In the genomic region with DNA sequence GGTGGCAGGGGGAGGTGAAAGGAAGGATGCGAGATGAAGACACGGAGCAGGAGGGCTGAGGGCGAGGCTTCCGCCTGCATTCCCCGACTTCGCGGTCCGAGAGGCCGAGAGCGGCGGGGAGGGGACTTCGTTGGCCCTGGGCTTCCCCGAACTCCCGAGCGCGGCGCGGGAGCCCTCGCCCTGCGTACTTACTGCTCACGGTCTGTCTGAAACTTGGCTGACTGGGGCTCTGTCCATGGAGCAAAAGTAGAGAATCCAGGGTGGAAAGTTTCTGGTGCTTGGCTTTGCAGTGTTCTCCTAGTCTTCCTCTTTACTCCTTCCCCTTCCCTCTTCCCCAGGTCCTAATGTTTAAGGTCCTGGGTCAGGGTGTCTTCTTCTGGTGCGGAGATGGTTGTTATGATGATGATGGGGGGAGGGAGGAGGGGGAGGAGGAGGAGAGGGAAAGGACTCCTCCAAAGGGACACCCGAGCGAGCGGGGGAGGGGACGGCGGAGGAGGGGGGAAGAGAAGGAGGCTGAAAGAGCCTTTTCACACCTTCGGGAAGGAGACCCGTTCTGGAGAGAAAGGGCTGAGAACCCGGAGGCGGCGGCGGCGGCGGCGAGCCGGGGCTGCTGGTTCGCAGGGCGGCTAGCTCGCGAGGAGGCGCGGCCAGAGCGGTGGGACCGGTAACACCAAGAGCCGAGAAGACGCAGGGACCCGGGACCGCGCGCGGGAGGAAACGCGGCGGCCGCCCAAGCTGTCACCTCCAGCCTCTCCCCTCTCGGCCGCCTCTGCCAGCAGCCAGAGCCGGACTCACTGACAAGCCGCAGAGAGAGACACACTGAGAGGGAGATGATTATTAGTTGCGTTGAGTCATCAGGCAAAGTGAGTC, we compare ENCODE assay signal across 8 cellular contexts. TPM values are rescaled to one million over a fixed set of nuclear protein-coding genes. Genes with fewer than 3 reads are reported as not detected.
DNase-seq lines count a peak whose midpoint lies in the region; ATAC-seq, FAIRE-seq and TF ChIP-seq lines count a peak whose summit lies in the region.

A gene (minus strand): TSS at position 793 of the 870 bp plus-strand sequence. CDS start 1,902 bp downstream, outside the sequence.

- peaks cover 0 to 18% (median 13%) of the 10 kb centered on the region in 8 donors for H3K9me3 Mint-ChIP-seq in CD4-positive, alpha-beta memory T cell
- no peaks in the 10 kb centered on the region; a peak in 1 of 5 replicates for H3K9me3 Mint-ChIP-seq in H9
- H3K9me3 Mint-ChIP-seq in memory B cell: peaks cover 2% of the 10 kb centered on the region

- H3K4me2 ChIP-seq in H9 (ENCODE audit: insufficient read depth, insufficient read length, low read length) (peak within 1 kb of the TSS; percentile 92), PC-9 (peak within 1 kb of the TSS; percentile 100)

- peaks cover 39 to 45% of the 10 kb centered on the region in 2 donors for H3K27me3 Mint-ChIP-seq in CD4-positive, alpha-beta memory T cell
- H3K27me3 Mint-ChIP-seq in H9 (ENCODE audit: low read depth): peaks cover 42% of the 10 kb centered on the region
- H3K27me3 Mint-ChIP-seq in memory B cell: peaks cover 15% of the 10 kb centered on the region

- peaks cover 0 to 9% of the 10 kb centered on the region in 2 donors for H3K36me3 Mint-ChIP-seq in CD4-positive, alpha-beta memory T cell
- H3K36me3 Mint-ChIP-seq in H9 (ENCODE audit: insufficient read depth in 1 of 3, low read depth in 3 of 3): peaks cover 0 to 1% (median 0%) of the 10 kb centered on the region in 3 experiments; a peak in 2 of 7 replicates
- H3K36me3 Mint-ChIP-seq in memory B cell: peaks cover 1% of the 10 kb centered on the region

- TF ChIP-seq POLR2A in transverse colon (IDR thresholded peaks at IDR 0.05): no peak

- H4K20me1 ChIP-seq in H9 (ENCODE audit: control insufficient read depth, insufficient read depth, insufficient read length) (no peaks in the 10 kb centered on the region), PC-9 (ENCODE audit: insufficient read depth) (no peaks in the 10 kb centered on the region)

- no peak within 1 kb of the TSS for H3T11ph ChIP-seq in H9 (ENCODE audit: low read length)

- H2BK20ac ChIP-seq in H9 (ENCODE audit: low read depth, low read length, poor library complexity, severe bottlenecking): no peak within 1 kb of the TSS

- peak within 1 kb of the TSS; percentile 71 to 84 (median 78) for H3K4me3 Mint-ChIP-seq in CD4-positive, alpha-beta memory T cell
- H3K4me3 Mint-ChIP-seq in H9 (peak within 1 kb of the TSS; percentile 86 to 95), memory B cell (peak within 1 kb of the TSS; percentile 80)

- H2BK12ac ChIP-seq in H9 (ENCODE audit: insufficient read length, low read depth, low read length): no peak within 1 kb of the TSS

- 0 out of 2 replicates have a peak, but pooled peaks cover 8% of the 10 kb centered on the region for H3F3A ChIP-seq in PC-9 (ENCODE audit: insufficient read depth, low read depth)

- no peak for ATAC-seq in memory B cell (ENCODE audit: low read depth)
- ATAC-seq in GM19023 (IDR thresholded peaks at IDR 0.05; ENCODE audit: unreplicated experiment): no peak

- no peak within 1 kb of the TSS for H3K56ac ChIP-seq in H9 (ENCODE audit: insufficient read length, low read depth, low read length)

- CTCF ChIA-PET in CD4-positive, alpha-beta memory T cell (lab: Charles Lee; ENCODE audit: partially characterized antibody): no interaction called here
- CTCF ChIA-PET in PC-9 (lab: Charles Lee): no interaction called here

- H3K27ac Mint-ChIP-seq in CD4-positive, alpha-beta memory T cell: peak within 1 kb of the TSS in 3 of 7 donors; percentile 41 to 76 (median 68)
- 0 out of 7 replicates have a peak within 1 kb of the TSS, but pooled peaks of 1 of the 3 experiments have one; percentile 63 for H3K27ac Mint-ChIP-seq in H9
- H3K27ac Mint-ChIP-seq in memory B cell: peak within 1 kb of the TSS; percentile 74

- peaks cover 61% of the 10 kb centered on the region for H3K27me3 ChIP-seq in CD4-positive, alpha-beta memory T cell (ENCODE audit: insufficient read depth, low read length)
- peaks cover 9% of the 10 kb centered on the region; the same call in 1 of the 2 replicates for H3K27me3 ChIP-seq in H9 (ENCODE audit: insufficient read depth, low read length)
- no peaks in the 10 kb centered on the region for H3K27me3 ChIP-seq in PC-9 (ENCODE audit: insufficient read depth, low read depth)
- H3K27me3 ChIP-seq in transverse colon: peaks cover 86% of the 10 kb centered on the region

- DNase-seq in CD4-positive, alpha-beta memory T cell: peak in 2 of 5 donors; percentile 21 to 33
- peak; percentile 72 for DNase-seq in H9
- DNase-seq in PC-9: peak; percentile 34 to 64
- DNase-seq in cerebellum (ENCODE audit: low spot score): no peak
- DNase-seq in memory B cell (ENCODE audit: low spot score in 2 of 2): peak in 1 of 2 donors; percentile 28
- peak; percentile 62 for DNase-seq in transverse colon
- DNase-seq in D721Med (ENCODE audit: insufficient read length, low spot score): no peak

- no peak within 1 kb of the TSS for H3K23ac ChIP-seq in H9 (ENCODE audit: insufficient read length, low read depth, low read length)

- peak within 1 kb of the TSS; percentile 26; the same call in 1 of the 2 replicates for H3K14ac ChIP-seq in H9 (ENCODE audit: insufficient read depth, low read length)

- TF ChIP-seq CTCF in H9 (conservative IDR thresholded peaks at IDR 0.05) (no peak), PC-9 (conservative IDR thresholded peaks at IDR 0.05) (no peak), transverse colon (IDR thresholded peaks at IDR 0.05) (no peak), D721Med (IDR thresholded peaks at IDR 0.05; ENCODE audit: insufficient read depth, missing control alignments) (no peak)

- no peak within 1 kb of the TSS for H2BK120ac ChIP-seq in H9 (ENCODE audit: low read depth, low read length, poor library complexity, severe bottlenecking)

- no peak within 1 kb of the TSS for H4K5ac ChIP-seq in H9 (ENCODE audit: insufficient read length, low read depth, low read length)

- no peak within 1 kb of the TSS for H2AFZ ChIP-seq in H9 (ENCODE audit: low read length)
- peak within 1 kb of the TSS; percentile 86 for H2AFZ ChIP-seq in PC-9

- no peaks in the 10 kb centered on the region for H3K9me2 ChIP-seq in PC-9 (ENCODE audit: insufficient read depth)

- no peak within 1 kb of the TSS for H3K18ac ChIP-seq in H9 (ENCODE audit: insufficient read length, low read depth, low read length)

- peaks cover 29% of the 10 kb centered on the region for H3K4me1 ChIP-seq in CD4-positive, alpha-beta memory T cell (ENCODE audit: insufficient read depth, low read length)
- no peaks in the 10 kb centered on the region for H3K4me1 ChIP-seq in H9 (ENCODE audit: insufficient read depth, low read length)
- H3K4me1 ChIP-seq in PC-9 (replicated peaks; ENCODE audit: insufficient read depth): peaks cover 24% of the 10 kb centered on the region
- H3K4me1 ChIP-seq in transverse colon: peaks cover 0 to 52% (median 16%) of the 10 kb centered on the region in 4 donors

- peaks cover 33% of the 10 kb centered on the region for H3K23me2 ChIP-seq in H9 (ENCODE audit: insufficient read length, low read depth, low read length, poor library complexity, severe bottlenecking)

- H3K9ac ChIP-seq in H9 (ENCODE audit: extremely low read depth, insufficient read length, low read length): no peak within 1 kb of the TSS

- FAIRE-seq in D721Med (lab: Jason Lieb, UNC): no peak

- TF ChIP-seq EP300 in transverse colon (IDR thresholded peaks at IDR 0.05; ENCODE audit: low read depth): no peak

- H4K91ac ChIP-seq in H9 (ENCODE audit: insufficient read length, low read depth, low read length): no peak within 1 kb of the TSS

- H4K8ac ChIP-seq in H9 (replicated peaks; ENCODE audit: insufficient read length, low read depth, low read length): no peak within 1 kb of the TSS

- WGBS in H9 (ENCODE audit: extremely low coverage, insufficient read length, low lambda C conversion rate): no CpG with 5 or more reads among the region's 61 CpGs
- WGBS in transverse colon (ENCODE audit: low coverage in 1 of 2), 2 donors: 2 to 10% methylated on average over 2 to 56 of the region's 61 CpGs

- no peaks in the 10 kb centered on the region for H3K36me3 ChIP-seq in CD4-positive, alpha-beta memory T cell (ENCODE audit: insufficient read depth, low read length)
- H3K36me3 ChIP-seq in PC-9 (ENCODE audit: low read depth): no peaks in the 10 kb centered on the region
- no peaks in the 10 kb centered on the region for H3K36me3 ChIP-seq in transverse colon

- H3K79me2 ChIP-seq in H9 (ENCODE audit: insufficient read depth, low read length) (no peaks in the 10 kb centered on the region), PC-9 (ENCODE audit: low read depth) (no peaks in the 10 kb centered on the region)

- peaks cover 0 to 5% of the 10 kb centered on the region in 2 donors for H3K9me3 ChIP-seq in CD4-positive, alpha-beta memory T cell (ENCODE audit: control insufficient read depth in 1 of 2, low read length in 2 of 2)
- H3K9me3 ChIP-seq in H9 (ENCODE audit: control insufficient read depth, low read depth, low read length) (no peaks in the 10 kb centered on the region), PC-9 (ENCODE audit: insufficient read depth, low read depth) (no peaks in the 10 kb centered on the region), transverse colon (no peaks in the 10 kb centered on the region)

- intact Hi-C loops in CD4-positive, alpha-beta memory T cell (cut with micrococcal nuclease): loop anchor here (5.0 kb wide), 1 partner anchor 1070 kb away; a partner anchor contains a TSS
- intact Hi-C loops in PC-9 (cut with micrococcal nuclease; ENCODE audit: unreplicated experiment) (loop anchor here (5.0 to 10.0 kb wide), 2 partner anchors 457 to 1750 kb away; a partner anchor contains a TSS), transverse colon (cut with DNase I; ENCODE audit: low total_unique reads) (no loop called here)

- no peak within 1 kb of the TSS for H2BK5ac ChIP-seq in H9 (ENCODE audit: insufficient read length, low read length)

- in situ Hi-C loops in transverse colon (cut with MboI; ENCODE audit: low pct_ligation_motif_present in 1 of 4, low pct_unique_long_range_greater_than_20kb in 1 of 4, low sequenced_read_pairs in 3 of 4): no loop called here

- H3K4ac ChIP-seq in H9 (ENCODE audit: low read depth, low read length): no peak within 1 kb of the TSS

- H3K27ac ChIP-seq in CD4-positive, alpha-beta memory T cell (ENCODE audit: low read depth, low read length): no peak within 1 kb of the TSS
- H3K27ac ChIP-seq in H9 (ENCODE audit: insufficient read length, low read depth, low read length): no peak within 1 kb of the TSS
- H3K27ac ChIP-seq in PC-9: peak within 1 kb of the TSS; percentile 78
- peak within 1 kb of the TSS; percentile 83 to 90 (median 87) for H3K27ac ChIP-seq in transverse colon

- no peaks in the 10 kb centered on the region for H3K79me1 ChIP-seq in H9 (ENCODE audit: insufficient read depth, low read depth, low read length, poor library complexity, severe bottlenecking)

- no peak within 1 kb of the TSS for H2AK5ac ChIP-seq in H9 (ENCODE audit: insufficient read length, low read length)

- H3K4me1 Mint-ChIP-seq in CD4-positive, alpha-beta memory T cell: peaks cover 18 to 37% (median 29%) of the 10 kb centered on the region in 4 donors
- H3K4me1 Mint-ChIP-seq in H9 (peaks cover 29 to 34% of the 10 kb centered on the region in 2 experiments), memory B cell (peaks cover 12% of the 10 kb centered on the region)

- H3K4me3 ChIP-seq in CD4-positive, alpha-beta memory T cell (ENCODE audit: low read length in 2 of 2): peak within 1 kb of the TSS in 1 of 2 donors; percentile 60
- H3K4me3 ChIP-seq in PC-9: peak within 1 kb of the TSS; percentile 69
- H3K4me3 ChIP-seq in transverse colon: peak within 1 kb of the TSS; percentile 68 to 98 (median 83)

- POLR2A ChIA-PET in CD4-positive, alpha-beta memory T cell (lab: Charles Lee; ENCODE audit: partially characterized antibody): no interaction called here
- POLR2A ChIA-PET in PC-9 (lab: Charles Lee; ENCODE audit: unreplicated experiment): interaction anchor here (0.7 kb wide), 1 partner anchor 454 kb away, joined by 3 read pairs; a partner anchor contains a TSS

- BruUV-seq in PC-9 (replicated peaks; lab: Mats Ljungman, UMichigan): TSS peak; percentile 31

- no peak within 1 kb of the TSS for H2BK15ac ChIP-seq in H9 (ENCODE audit: low read depth, low read length)

RNA-seq across cellular contexts. Expression of the gene that starts here (rescaled TPM):
- under 1 TPM in 1 of 2 experiments, not detected in 1; 0.06 TPM for total RNA-seq in CD4-positive, alpha-beta memory T cell
- not detected for polyA plus RNA-seq in CD4-positive, alpha-beta memory T cell
- total RNA-seq in H9 (2021): 23.0 and 23.8 TPM in 2 replicates
- 7.3 and 7.8 TPM in 2 replicates for total RNA-seq in PC-9 (2021)
- total RNA-seq in cerebellum: 14.2 TPM
- total RNA-seq in transverse colon: 100 to 1,000 TPM; 289 to 316 (median 293) TPM

Comparison
In these comparisons a context has a peak if more than half of its experiments do, and no peak if none do; other contexts are left out.
1. RNA of the gene that starts here (total RNA-seq): 289 to 316 TPM in transverse colon; 23.0 to 23.8 TPM in H9, 14.2 TPM in cerebellum (single experiment), 7.3 to 7.8 TPM in PC-9 and 0.06 TPM in CD4-positive, alpha-beta memory T cell; every median in the first group is over 10 times any median in the second.
2. DNase-seq: peak in H9 (single experiment), PC-9 (2 of 2) and transverse colon (single experiment); none in cerebellum (single experiment) and D721Med (single experiment).
3. H3K27ac ChIP-seq: peak in PC-9 (single experiment) and transverse colon (4 of 4); none in CD4-positive, alpha-beta memory T cell (single experiment) and H9 (single experiment).
4. Peak in every context shown above with its lines, with median percentiles within 50 percentile points of each other: H3K4me3 Mint-ChIP-seq.